ENCODE assay signal across 1 cellular context in genomic region chr1:42846257-42847110, GRCh38.
TF ChIP-seq lines count a peak whose summit lies in the region.

A gene with protein sequence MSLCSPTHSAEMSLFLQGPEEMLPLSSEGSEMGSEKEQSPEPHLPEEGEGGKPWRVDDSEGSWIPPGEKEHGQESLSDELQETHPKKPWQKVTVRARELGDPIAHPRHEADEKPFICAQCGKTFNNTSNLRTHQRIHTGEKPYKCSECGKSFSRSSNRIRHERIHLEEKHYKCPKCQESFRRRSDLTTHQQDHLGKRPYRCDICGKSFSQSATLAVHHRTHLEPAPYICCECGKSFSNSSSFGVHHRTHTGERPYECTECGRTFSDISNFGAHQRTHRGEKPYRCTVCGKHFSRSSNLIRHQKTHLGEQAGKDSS (plus strand): TSS chr1:42846613. CDS start chr1:42849659, 3,046 bp downstream.

TF ChIP-seq in K562, 482 proteins besides CTCF, POLR2A, EP300 and RAD21 (continued from another document and continues in another):
- TF ChIP-seq, protein P1, sequence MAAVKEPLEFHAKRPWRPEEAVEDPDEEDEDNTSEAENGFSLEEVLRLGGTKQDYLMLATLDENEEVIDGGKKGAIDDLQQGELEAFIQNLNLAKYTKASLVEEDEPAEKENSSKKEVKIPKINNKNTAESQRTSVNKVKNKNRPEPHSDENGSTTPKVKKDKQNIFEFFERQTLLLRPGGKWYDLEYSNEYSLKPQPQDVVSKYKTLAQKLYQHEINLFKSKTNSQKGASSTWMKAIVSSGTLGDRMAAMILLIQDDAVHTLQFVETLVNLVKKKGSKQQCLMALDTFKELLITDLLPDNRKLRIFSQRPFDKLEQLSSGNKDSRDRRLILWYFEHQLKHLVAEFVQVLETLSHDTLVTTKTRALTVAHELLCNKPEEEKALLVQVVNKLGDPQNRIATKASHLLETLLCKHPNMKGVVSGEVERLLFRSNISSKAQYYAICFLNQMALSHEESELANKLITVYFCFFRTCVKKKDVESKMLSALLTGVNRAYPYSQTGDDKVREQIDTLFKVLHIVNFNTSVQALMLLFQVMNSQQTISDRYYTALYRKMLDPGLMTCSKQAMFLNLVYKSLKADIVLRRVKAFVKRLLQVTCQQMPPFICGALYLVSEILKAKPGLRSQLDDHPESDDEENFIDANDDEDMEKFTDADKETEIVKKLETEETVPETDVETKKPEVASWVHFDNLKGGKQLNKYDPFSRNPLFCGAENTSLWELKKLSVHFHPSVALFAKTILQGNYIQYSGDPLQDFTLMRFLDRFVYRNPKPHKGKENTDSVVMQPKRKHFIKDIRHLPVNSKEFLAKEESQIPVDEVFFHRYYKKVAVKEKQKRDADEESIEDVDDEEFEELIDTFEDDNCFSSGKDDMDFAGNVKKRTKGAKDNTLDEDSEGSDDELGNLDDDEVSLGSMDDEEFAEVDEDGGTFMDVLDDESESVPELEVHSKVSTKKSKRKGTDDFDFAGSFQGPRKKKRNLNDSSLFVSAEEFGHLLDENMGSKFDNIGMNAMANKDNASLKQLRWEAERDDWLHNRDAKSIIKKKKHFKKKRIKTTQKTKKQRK (IDR thresholded peaks at IDR 0.05; ENCODE audit: borderline replicate concordance, low read depth, low read length), result peak; percentile 90
- no peak for TF ChIP-seq BRF1 (IDR thresholded peaks at IDR 0.05; ENCODE audit: borderline replicate concordance, extremely low read depth, insufficient read length)
- no peak for TF ChIP-seq BACH1 (tag; IDR thresholded peaks at IDR 0.05)
- no peak for TF ChIP-seq POLR3G (IDR thresholded peaks at IDR 0.05; ENCODE audit: extremely low read depth, insufficient read length, insufficient replicate concordance)
- no peak for TF ChIP-seq NR1H2 (CRISPR knock-in tag; IDR thresholded peaks at IDR 0.05)
- TF ChIP-seq, protein P2, sequence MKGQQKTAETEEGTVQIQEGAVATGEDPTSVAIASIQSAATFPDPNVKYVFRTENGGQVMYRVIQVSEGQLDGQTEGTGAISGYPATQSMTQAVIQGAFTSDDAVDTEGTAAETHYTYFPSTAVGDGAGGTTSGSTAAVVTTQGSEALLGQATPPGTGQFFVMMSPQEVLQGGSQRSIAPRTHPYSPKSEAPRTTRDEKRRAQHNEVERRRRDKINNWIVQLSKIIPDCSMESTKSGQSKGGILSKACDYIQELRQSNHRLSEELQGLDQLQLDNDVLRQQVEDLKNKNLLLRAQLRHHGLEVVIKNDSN (CRISPR knock-in tag; IDR thresholded peaks at IDR 0.05), result no peak
- TF ChIP-seq SREBF1 (IDR thresholded peaks at IDR 0.05; ENCODE audit: borderline replicate concordance, low read depth, low read length), result no peak; the same call in 1 of the 2 replicates
- TF ChIP-seq DDX20 (tag; IDR thresholded peaks at IDR 0.05; ENCODE audit: low read depth), result no peak
- no peak for TF ChIP-seq MECOM (CRISPR knock-in tag; IDR thresholded peaks at IDR 0.05)
- no peak for TF ChIP-seq COPS2 (conservative IDR thresholded peaks at IDR 0.05)
- TF ChIP-seq ZNF57 (CRISPR knock-in tag; IDR thresholded peaks at IDR 0.05), result no peak
- TF ChIP-seq ZNF695 (CRISPR knock-in tag; IDR thresholded peaks at IDR 0.05), result no peak
- no peak for TF ChIP-seq NCOA6 (IDR thresholded peaks at IDR 0.05)
- TF ChIP-seq ZNF324 (CRISPR knock-in tag; IDR thresholded peaks at IDR 0.05), result 0 out of 2 replicates have a peak, but pooled peaks have one; percentile 35
- peak; percentile 92 for TF ChIP-seq ZBTB7A (IDR thresholded peaks at IDR 0.05; ENCODE audit: borderline replicate concordance, control insufficient read depth, low read depth, low read length)
- TF ChIP-seq SRF (CRISPR knock-in tag; IDR thresholded peaks at IDR 0.05), result no peak
- TF ChIP-seq TBL1XR1 (IDR thresholded peaks at IDR 0.05; ENCODE audit: low read length in 2 of 2), result no peak; a peak in 2 of 4 replicates
- no peak for TF ChIP-seq ZBTB5 (IDR thresholded peaks at IDR 0.05)
- 0 out of 2 replicates have a peak, but pooled peaks have one; percentile 27 for TF ChIP-seq ZEB2 (IDR thresholded peaks at IDR 0.05)
- peak; percentile 25; the same call in 1 of the 2 replicates for TF ChIP-seq SPI1 (IDR thresholded peaks at IDR 0.05; ENCODE audit: borderline replicate concordance, low read depth, low read length)
- TF ChIP-seq HEY1 (CRISPR knock-in tag; IDR thresholded peaks at IDR 0.05; ENCODE audit: borderline replicate concordance), result no peak
- TF ChIP-seq RBM14 (IDR thresholded peaks at IDR 0.05; ENCODE audit: borderline replicate concordance, insufficient read depth, low read depth, low read length), result no peak
- TF ChIP-seq E2F1 (CRISPR knock-in tag; IDR thresholded peaks at IDR 0.05), result no peak
- TF ChIP-seq ZNF311 (CRISPR knock-in tag; IDR thresholded peaks at IDR 0.05), result no peak
- TF ChIP-seq, protein P3, sequence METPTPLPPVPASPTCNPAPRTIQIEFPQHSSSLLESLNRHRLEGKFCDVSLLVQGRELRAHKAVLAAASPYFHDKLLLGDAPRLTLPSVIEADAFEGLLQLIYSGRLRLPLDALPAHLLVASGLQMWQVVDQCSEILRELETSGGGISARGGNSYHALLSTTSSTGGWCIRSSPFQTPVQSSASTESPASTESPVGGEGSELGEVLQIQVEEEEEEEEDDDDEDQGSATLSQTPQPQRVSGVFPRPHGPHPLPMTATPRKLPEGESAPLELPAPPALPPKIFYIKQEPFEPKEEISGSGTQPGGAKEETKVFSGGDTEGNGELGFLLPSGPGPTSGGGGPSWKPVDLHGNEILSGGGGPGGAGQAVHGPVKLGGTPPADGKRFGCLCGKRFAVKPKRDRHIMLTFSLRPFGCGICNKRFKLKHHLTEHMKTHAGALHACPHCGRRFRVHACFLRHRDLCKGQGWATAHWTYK (CRISPR knock-in tag; IDR thresholded peaks at IDR 0.05), result peak; percentile 79
- peak; percentile 61; the same call in 1 of the 2 replicates for TF ChIP-seq ARID1B (IDR thresholded peaks at IDR 0.05)
- TF ChIP-seq RUNX1 (IDR thresholded peaks at IDR 0.05; ENCODE audit: low read depth), result no peak
- no peak for TF ChIP-seq ZNF282 (CRISPR knock-in tag; IDR thresholded peaks at IDR 0.05)
- TF ChIP-seq GTF2A2 (tag; IDR thresholded peaks at IDR 0.05), result no peak
- TF ChIP-seq THRAP3 (IDR thresholded peaks at IDR 0.05; ENCODE audit: borderline replicate concordance), result no peak; the same call in 1 of the 2 replicates
- TF ChIP-seq PHF20 (IDR thresholded peaks at IDR 0.05; ENCODE audit: partially characterized antibody), result peak; percentile 68
- TF ChIP-seq, protein P4, sequence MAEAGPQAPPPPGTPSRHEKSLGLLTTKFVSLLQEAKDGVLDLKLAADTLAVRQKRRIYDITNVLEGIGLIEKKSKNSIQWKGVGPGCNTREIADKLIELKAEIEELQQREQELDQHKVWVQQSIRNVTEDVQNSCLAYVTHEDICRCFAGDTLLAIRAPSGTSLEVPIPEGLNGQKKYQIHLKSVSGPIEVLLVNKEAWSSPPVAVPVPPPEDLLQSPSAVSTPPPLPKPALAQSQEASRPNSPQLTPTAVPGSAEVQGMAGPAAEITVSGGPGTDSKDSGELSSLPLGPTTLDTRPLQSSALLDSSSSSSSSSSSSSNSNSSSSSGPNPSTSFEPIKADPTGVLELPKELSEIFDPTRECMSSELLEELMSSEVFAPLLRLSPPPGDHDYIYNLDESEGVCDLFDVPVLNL (CRISPR knock-in tag; IDR thresholded peaks at IDR 0.05; ENCODE audit: low read depth), result peak; percentile 60; the same call in 1 of the 2 replicates
- TF ChIP-seq, protein P5, sequence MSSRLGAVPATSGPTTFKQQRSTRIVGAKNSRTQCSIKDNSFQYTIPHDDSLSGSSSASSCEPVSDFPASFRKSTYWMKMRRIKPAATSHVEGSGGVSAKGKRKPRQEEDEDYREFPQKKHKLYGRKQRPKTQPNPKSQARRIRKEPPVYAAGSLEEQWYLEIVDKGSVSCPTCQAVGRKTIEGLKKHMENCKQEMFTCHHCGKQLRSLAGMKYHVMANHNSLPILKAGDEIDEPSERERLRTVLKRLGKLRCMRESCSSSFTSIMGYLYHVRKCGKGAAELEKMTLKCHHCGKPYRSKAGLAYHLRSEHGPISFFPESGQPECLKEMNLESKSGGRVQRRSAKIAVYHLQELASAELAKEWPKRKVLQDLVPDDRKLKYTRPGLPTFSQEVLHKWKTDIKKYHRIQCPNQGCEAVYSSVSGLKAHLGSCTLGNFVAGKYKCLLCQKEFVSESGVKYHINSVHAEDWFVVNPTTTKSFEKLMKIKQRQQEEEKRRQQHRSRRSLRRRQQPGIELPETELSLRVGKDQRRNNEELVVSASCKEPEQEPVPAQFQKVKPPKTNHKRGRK (tag; IDR thresholded peaks at IDR 0.05), result no peak
- TF ChIP-seq, protein P6, sequence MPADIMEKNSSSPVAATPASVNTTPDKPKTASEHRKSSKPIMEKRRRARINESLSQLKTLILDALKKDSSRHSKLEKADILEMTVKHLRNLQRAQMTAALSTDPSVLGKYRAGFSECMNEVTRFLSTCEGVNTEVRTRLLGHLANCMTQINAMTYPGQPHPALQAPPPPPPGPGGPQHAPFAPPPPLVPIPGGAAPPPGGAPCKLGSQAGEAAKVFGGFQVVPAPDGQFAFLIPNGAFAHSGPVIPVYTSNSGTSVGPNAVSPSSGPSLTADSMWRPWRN (IDR thresholded peaks at IDR 0.05; ENCODE audit: low read depth), result no peak
- TF ChIP-seq CSDE1 (IDR thresholded peaks at IDR 0.05), result 0 out of 4 replicates have a peak, but pooled peaks of 1 of the 2 experiments have one; percentile 15
- peak; percentile 80 for TF ChIP-seq ELF1 (tag; IDR thresholded peaks at IDR 0.05)
- TF ChIP-seq SMAD3 (CRISPR knock-in tag; conservative IDR thresholded peaks at IDR 0.05), result no peak
- TF ChIP-seq CAMTA2 (CRISPR knock-in tag; conservative IDR thresholded peaks at IDR 0.05), result no peak
- peak; percentile 19 to 80 (median 28) for TF ChIP-seq YY1 (IDR thresholded peaks at IDR 0.05; ENCODE audit: borderline replicate concordance in 1 of 3, control insufficient read depth in 1 of 3, extremely low read depth in 1 of 3, insufficient read depth in 3 of 3, insufficient read length in 1 of 3, insufficient replicate concordance in 2 of 3, low read depth in 1 of 3, low read length in 2 of 3)
- no peak for TF ChIP-seq CBX1 (IDR thresholded peaks at IDR 0.05; ENCODE audit: low read depth)
- TF ChIP-seq KAT2B (IDR thresholded peaks at IDR 0.05; ENCODE audit: low read depth, low read length), result no peak
- no peak for TF ChIP-seq CBX5 (IDR thresholded peaks at IDR 0.05; ENCODE audit: borderline replicate concordance, low read depth)
- no peak for TF ChIP-seq ZNF584 (CRISPR knock-in tag; IDR thresholded peaks at IDR 0.05; ENCODE audit: low read depth)
- TF ChIP-seq JUN (IDR thresholded peaks at IDR 0.05; ENCODE audit: borderline replicate concordance, low read depth, low read length), result no peak
- TF ChIP-seq JUN (CRISPR knock-in tag; IDR thresholded peaks at IDR 0.05; ENCODE audit: borderline replicate concordance), result peak; percentile 59; the same call in 1 of the 2 replicates
- TF ChIP-seq NR2C1 (IDR thresholded peaks at IDR 0.05), result peak; percentile 87
- TF ChIP-seq NR2C1 (tag; IDR thresholded peaks at IDR 0.05), result peak; percentile 89
- TF ChIP-seq TAF1 (IDR thresholded peaks at IDR 0.05; ENCODE audit: control insufficient read depth, extremely low read depth, insufficient read depth, low read length, severe bottlenecking), result peak; percentile 76
- TF ChIP-seq, protein P7, sequence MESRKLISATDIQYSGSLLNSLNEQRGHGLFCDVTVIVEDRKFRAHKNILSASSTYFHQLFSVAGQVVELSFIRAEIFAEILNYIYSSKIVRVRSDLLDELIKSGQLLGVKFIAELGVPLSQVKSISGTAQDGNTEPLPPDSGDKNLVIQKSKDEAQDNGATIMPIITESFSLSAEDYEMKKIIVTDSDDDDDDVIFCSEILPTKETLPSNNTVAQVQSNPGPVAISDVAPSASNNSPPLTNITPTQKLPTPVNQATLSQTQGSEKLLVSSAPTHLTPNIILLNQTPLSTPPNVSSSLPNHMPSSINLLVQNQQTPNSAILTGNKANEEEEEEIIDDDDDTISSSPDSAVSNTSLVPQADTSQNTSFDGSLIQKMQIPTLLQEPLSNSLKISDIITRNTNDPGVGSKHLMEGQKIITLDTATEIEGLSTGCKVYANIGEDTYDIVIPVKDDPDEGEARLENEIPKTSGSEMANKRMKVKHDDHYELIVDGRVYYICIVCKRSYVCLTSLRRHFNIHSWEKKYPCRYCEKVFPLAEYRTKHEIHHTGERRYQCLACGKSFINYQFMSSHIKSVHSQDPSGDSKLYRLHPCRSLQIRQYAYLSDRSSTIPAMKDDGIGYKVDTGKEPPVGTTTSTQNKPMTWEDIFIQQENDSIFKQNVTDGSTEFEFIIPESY (CRISPR knock-in tag; IDR thresholded peaks at IDR 0.05), result no peak
- TF ChIP-seq RB1 (IDR thresholded peaks at IDR 0.05; ENCODE audit: low read depth), result peak; percentile 93
- peak; percentile 27 for TF ChIP-seq SMAD1 (IDR thresholded peaks at IDR 0.05; ENCODE audit: low read depth, low read length, partially characterized antibody)
- peak; percentile 98 for TF ChIP-seq RBM25 (IDR thresholded peaks at IDR 0.05; ENCODE audit: low read depth, low read length, severe bottlenecking)
